8 cellular contexts compared by ENCODE assay signal in genomic region chr20:13995086-13995665, GRCh38. TPM values are rescaled to one million over a fixed set of nuclear protein-coding genes. Genes with fewer than 3 reads are reported as not detected.
DNase-seq lines count a peak whose midpoint lies in the region; ATAC-seq and TF ChIP-seq lines count a peak whose summit lies in the region.

Gene MACROD2, plus strand, starts transcription at chr20:13995516.

- DNase-seq in COLO829 (ENCODE audit: low spot score) (peak; percentile 98), NCI-H82 treated with DMSO at 0.1 percent for 48 hours (lab: John Stamatoyannopoulos, UW; ENCODE audit: unreplicated experiment) (peak; percentile 78), germinal center (ENCODE audit: low spot score) (peak; percentile 51), nephron progenitor cell (peak; percentile 99), stromal cell of bone marrow (ENCODE audit: low read depth) (peak; percentile 83)
- peak; percentile 12 for DNase-seq in activated T-helper 2 cell treated with anti-CD3 and anti-CD28 coated beads, Interferon-gamma antibody, Interleukin-2, Interleukin-4, amounts not matched to agents 10 μg/mL and 5 μg/mL and 100 μg/mL, durations not matched to agents 14 hours and 24 hours and 36 hours (ENCODE audit: low spot score)
- DNase-seq in effector memory CD8-positive, alpha-beta T cell, result no peak

- peaks cover 20% of the 10 kb centered on the region for H3K9me3 Mint-ChIP-seq in activated T-helper 2 cell treated with anti-CD3 and anti-CD28 coated beads, Interferon-gamma antibody, Interleukin-2, Interleukin-4, amounts not matched to agents 10 μg/mL and 5 μg/mL and 100 μg/mL, durations not matched to agents 14 hours and 24 hours and 36 hours
- peaks cover 41% of the 10 kb centered on the region for H3K9me3 Mint-ChIP-seq in nephron progenitor cell
- peaks cover 0 to 12% of the 10 kb centered on the region in 2 donors for H3K9me3 Mint-ChIP-seq in effector memory CD8-positive, alpha-beta T cell

- no peaks in the 10 kb centered on the region for H3K36me3 Mint-ChIP-seq in activated T-helper 2 cell treated with anti-CD3 and anti-CD28 coated beads, Interferon-gamma antibody, Interleukin-2, Interleukin-4, amounts not matched to agents 10 μg/mL and 5 μg/mL and 100 μg/mL, durations not matched to agents 14 hours and 24 hours and 36 hours (ENCODE audit: low read depth)
- H3K36me3 Mint-ChIP-seq in nephron progenitor cell (ENCODE audit: low read depth), result peaks cover 12% of the 10 kb centered on the region
- H3K36me3 Mint-ChIP-seq in effector memory CD8-positive, alpha-beta T cell (ENCODE audit: insufficient read depth), result no peaks in the 10 kb centered on the region

- no peak within 1 kb of the TSS for H3K27ac Mint-ChIP-seq in activated T-helper 2 cell treated with anti-CD3 and anti-CD28 coated beads, Interferon-gamma antibody, Interleukin-2, Interleukin-4, amounts not matched to agents 10 μg/mL and 5 μg/mL and 100 μg/mL, durations not matched to agents 14 hours and 24 hours and 36 hours
- H3K27ac Mint-ChIP-seq in nephron progenitor cell, result no peak within 1 kb of the TSS
- H3K27ac Mint-ChIP-seq in effector memory CD8-positive, alpha-beta T cell, result no peak within 1 kb of the TSS

- H3K27me3 Mint-ChIP-seq in activated T-helper 2 cell treated with anti-CD3 and anti-CD28 coated beads, Interferon-gamma antibody, Interleukin-2, Interleukin-4, amounts not matched to agents 10 μg/mL and 5 μg/mL and 100 μg/mL, durations not matched to agents 14 hours and 24 hours and 36 hours (ENCODE audit: low read depth), result peaks cover 11% of the 10 kb centered on the region
- H3K27me3 Mint-ChIP-seq in nephron progenitor cell (ENCODE audit: low read depth, poor library complexity), result peaks cover 34% of the 10 kb centered on the region
- peaks cover 0 to 6% of the 10 kb centered on the region in 2 donors for H3K27me3 Mint-ChIP-seq in effector memory CD8-positive, alpha-beta T cell

- H3K4me1 Mint-ChIP-seq in activated T-helper 2 cell treated with anti-CD3 and anti-CD28 coated beads, Interferon-gamma antibody, Interleukin-2, Interleukin-4, amounts not matched to agents 10 μg/mL and 5 μg/mL and 100 μg/mL, durations not matched to agents 14 hours and 24 hours and 36 hours (ENCODE audit: low read depth), result peaks cover 4% of the 10 kb centered on the region
- H3K4me1 Mint-ChIP-seq in nephron progenitor cell, result peaks cover 15% of the 10 kb centered on the region
- peaks cover 0 to 2% of the 10 kb centered on the region in 2 donors for H3K4me1 Mint-ChIP-seq in effector memory CD8-positive, alpha-beta T cell (ENCODE audit: low read depth in 2 of 2)

- H3K4me3 Mint-ChIP-seq in activated T-helper 2 cell treated with anti-CD3 and anti-CD28 coated beads, Interferon-gamma antibody, Interleukin-2, Interleukin-4, amounts not matched to agents 10 μg/mL and 5 μg/mL and 100 μg/mL, durations not matched to agents 14 hours and 24 hours and 36 hours (ENCODE audit: low read depth), result peak within 1 kb of the TSS; percentile 40
- peak within 1 kb of the TSS; percentile 96 for H3K4me3 Mint-ChIP-seq in nephron progenitor cell
- peak within 1 kb of the TSS in 1 of 2 donors; percentile 46 for H3K4me3 Mint-ChIP-seq in effector memory CD8-positive, alpha-beta T cell

- TF ChIP-seq CTCF in nephron progenitor cell (IDR thresholded peaks at IDR 0.05), result no peak

- ATAC-seq in HG03571 (IDR thresholded peaks at IDR 0.05; ENCODE audit: unreplicated experiment), result peak; percentile 61
- ATAC-seq in effector memory CD8-positive, alpha-beta T cell (replicated peaks), result no peak

- intact Hi-C loops in activated T-helper 2 cell treated with anti-CD3 and anti-CD28 coated beads, Interferon-gamma antibody, Interleukin-2, Interleukin-4, amounts not matched to agents 10 μg/mL and 5 μg/mL and 100 μg/mL, durations not matched to agents 14 hours and 24 hours and 36 hours (cut with micrococcal nuclease), result no loop called here

RNA-seq across cellular contexts. Expression of gene MACROD2, which starts in this region (rescaled TPM):
- total RNA-seq in activated T-helper 2 cell treated with anti-CD3 and anti-CD28 coated beads, Interferon-gamma antibody, Interleukin-2, Interleukin-4, amounts not matched to agents 10 μg/mL and 5 μg/mL and 100 μg/mL, durations not matched to agents 14 hours and 24 hours and 36 hours, result not detected in 2 replicates

Comparison
In these comparisons a context has a peak if more than half of its experiments do, and no peak if none do; other contexts are left out.
1. Peak in DNase-seq in activated T-helper 2 cell treated with anti-CD3 and anti-CD28 coated beads, Interferon-gamma antibody, Interleukin-2, Interleukin-4, amounts not matched to agents 10 μg/mL and 5 μg/mL and 100 μg/mL, durations not matched to agents 14 hours and 24 hours and 36 hours; RNA of the gene not detected or under 1 TPM.
2. DNase-seq: peak in COLO829 (single experiment), NCI-H82 treated with DMSO at 0.1 percent for 48 hours (single experiment), germinal center (single experiment), nephron progenitor cell (single experiment) and stromal cell of bone marrow (single experiment); none in effector memory CD8-positive, alpha-beta T cell (0 of 3).